8 cellular contexts compared by ENCODE assay signal in the genomic region with DNA sequence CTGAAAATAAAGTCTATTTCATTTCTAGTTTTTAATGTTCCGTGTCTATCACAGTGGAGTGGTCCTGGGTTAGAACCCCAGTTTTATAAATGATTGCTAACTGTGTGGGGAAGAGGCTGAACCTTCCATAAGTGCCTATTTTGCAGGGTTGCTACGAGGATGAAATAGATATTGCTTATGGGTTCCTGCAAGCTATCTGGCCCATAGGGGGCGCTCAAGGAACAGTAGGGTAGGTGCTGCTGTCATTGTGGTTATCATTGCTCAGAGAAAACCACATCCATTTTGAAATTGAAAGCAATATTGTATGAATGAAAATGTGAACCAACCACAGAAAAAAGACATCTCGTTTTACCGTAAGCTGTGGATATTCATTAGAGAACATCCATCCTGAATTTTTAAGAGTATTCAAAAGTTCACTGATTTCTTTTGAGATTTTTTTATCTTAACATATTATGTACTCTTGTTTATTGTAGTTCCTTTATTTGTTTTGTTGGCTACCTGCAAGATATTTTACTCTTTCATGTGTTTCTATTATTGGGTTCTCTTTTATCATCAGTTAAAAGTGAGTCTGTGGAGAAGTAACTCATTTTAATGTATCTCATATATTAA.
DNase-seq lines count a peak whose midpoint lies in the region; FAIRE-seq and TF ChIP-seq lines count a peak whose summit lies in the region.

No MANE protein-coding gene starts in this region.

- DNase-seq in GM04503 (ENCODE audit: low read depth) = peak; percentile 8
- DNase-seq in H54 (ENCODE audit: insufficient read length, low spot score) = peak; percentile 37
- peak; percentile 83 for DNase-seq in LHCN-M2 (ENCODE audit: low read depth)
- DNase-seq in RWPE1 (ENCODE audit: low spot score) = peak; percentile 42
- peak; percentile 53 to 65 for DNase-seq in activated T-helper 1 cell treated with anti-CD3 and anti-CD28 coated beads, Interleukin-2, amount 50 U/mL, for 16 hours (ENCODE audit: low read depth in 1 of 2, low spot score in 1 of 2)
- peak; percentile 8 to 16 for DNase-seq in frontal cortex (ENCODE audit: low spot score in 2 of 2)
- peak; percentile 92 for DNase-seq in pons (ENCODE audit: low spot score)
- peak; percentile 69 for DNase-seq in ureter (ENCODE audit: low spot score)

- TF ChIP-seq CTCF in RWPE1 (conservative IDR thresholded peaks at IDR 0.05; ENCODE audit: low read depth) = peak; percentile 62

- CTCF ChIA-PET in RWPE1 (lab: Yijun Ruan, JAX) = interaction anchor here (0.6 to 1.2 kb wide), 4 partner anchors 9 to 767 kb away, joined by 3 to 4 read pairs (median 4); no protein-coding TSS in a partner anchor

- FAIRE-seq in H54 (lab: Jason Lieb, UNC) (peak; percentile 93), frontal cortex (lab: Jason Lieb, UNC) (peak; percentile 8)

- POLR2A ChIA-PET in RWPE1 (lab: Yijun Ruan, JAX; ENCODE audit: low non-redundant PET) = no interaction called here

- no peak for TF ChIP-seq POLR2A in H54 (IDR thresholded peaks at IDR 0.05; ENCODE audit: low read depth, low read length)

- H3K27ac ChIP-seq in RWPE1 = no peak overlapping the region

Comparison
In these comparisons a context has a peak if more than half of its experiments do, and no peak if none do; other contexts are left out.
1. DNase-seq: peak in every context shown above with its lines; median percentile 92 in pons; 83 in LHCN-M2; 69 in ureter; 59 in activated T-helper 1 cell treated with anti-CD3 and anti-CD28 coated beads, Interleukin-2, amount 50 U/mL, for 16 hours; 42 in RWPE1; 37 in H54; 12 in frontal cortex; 8 in GM04503.